8 cellular contexts compared by ENCODE assay signal in genomic region chrX:19514791-19515614, GRCh38. TPM values are rescaled to one million over a fixed set of nuclear protein-coding genes. Genes with fewer than 3 reads are reported as not detected.
DNase-seq lines count a peak whose midpoint lies in the region; ATAC-seq and TF ChIP-seq lines count a peak whose summit lies in the region.

TSS of gene MAP3K15 (minus strand) at chrX:19515508. CDS start at chrX:19515261, 247 bp downstream.

- peaks cover 0 to 5% (median 0%) of the 10 kb centered on the region in 11 donors for H3K9me3 ChIP-seq in heart right ventricle

- intact Hi-C loops in heart right ventricle (cut with DNase I) = loop anchor here in 1 of 10 donors (10.0 kb wide), 1 partner anchor 130 kb away; no protein-coding TSS in a partner anchor

- ATAC-seq in heart right ventricle = peak in 1 of 8 donors; percentile 59
- no peak for ATAC-seq in GM21526 (IDR thresholded peaks at IDR 0.05; ENCODE audit: low FRiP score, unreplicated experiment)

- peak within 1 kb of the TSS; percentile 43 for H3K4me3 Mint-ChIP-seq in activated CD4-positive, alpha-beta memory T cell treated with anti-CD3 and anti-CD28 coated beads, Interleukin-2, amount 10 ng/mL, durations not matched to agents 7 days and 5 days

- H3K27ac Mint-ChIP-seq in activated CD4-positive, alpha-beta memory T cell treated with anti-CD3 and anti-CD28 coated beads, Interleukin-2, amount 10 ng/mL, durations not matched to agents 7 days and 5 days = no peak within 1 kb of the TSS

- peaks cover 30% of the 10 kb centered on the region for H3K27me3 Mint-ChIP-seq in activated CD4-positive, alpha-beta memory T cell treated with anti-CD3 and anti-CD28 coated beads, Interleukin-2, amount 10 ng/mL, durations not matched to agents 7 days and 5 days

- H3K36me3 ChIP-seq in heart right ventricle = no peaks in the 10 kb centered on the region

- peak within 1 kb of the TSS in 7 of 10 donors; percentile 22 to 41 (median 32) for H3K4me3 ChIP-seq in heart right ventricle
- peak within 1 kb of the TSS; percentile 22 for H3K4me3 ChIP-seq in skeletal muscle cell (ENCODE audit: low read depth, low read length)

- CTCF ChIA-PET in activated CD4-positive, alpha-beta memory T cell treated with anti-CD3 and anti-CD28 coated beads, Interleukin-2, amount 10 ng/mL, durations not matched to agents 7 days and 5 days (lab: Charles Lee) = no interaction called here

- H3K4me1 ChIP-seq in heart right ventricle = peaks cover 0 to 9% (median 0%) of the 10 kb centered on the region in 9 donors

- H3K4me1 Mint-ChIP-seq in activated CD4-positive, alpha-beta memory T cell treated with anti-CD3 and anti-CD28 coated beads, Interleukin-2, amount 10 ng/mL, durations not matched to agents 7 days and 5 days = no peaks in the 10 kb centered on the region

- H3K27me3 ChIP-seq in heart right ventricle = peaks cover 0 to 48% (median 7%) of the 10 kb centered on the region in 7 donors

- H3K27ac ChIP-seq in heart right ventricle = no peak within 1 kb of the TSS

- H3K9me3 Mint-ChIP-seq in activated CD4-positive, alpha-beta memory T cell treated with anti-CD3 and anti-CD28 coated beads, Interleukin-2, amount 10 ng/mL, durations not matched to agents 7 days and 5 days = no peaks in the 10 kb centered on the region

- 1 to 2% methylated on average over 14 to 85 of the region's 100 CpGs for WGBS in heart right ventricle, 2 donors

- peak; percentile 81 for DNase-seq in DMS 273 (lab: John Stamatoyannopoulos, UW; ENCODE audit: unreplicated experiment)
- no peak for DNase-seq in DMS 273 treated with DMSO at 0.1 percent for 48 hours (lab: John Stamatoyannopoulos, UW)
- DNase-seq in HuH-7 (ENCODE audit: low spot score) = peak; percentile 44
- peak; percentile 16 for DNase-seq in activated CD4-positive, alpha-beta memory T cell treated with anti-CD3 and anti-CD28 coated beads, Interleukin-2, amount 10 ng/mL, durations not matched to agents 7 days and 5 days
- DNase-seq in heart right ventricle = peak in 1 of 2 donors; percentile 23
- DNase-seq in skeletal muscle cell (ENCODE audit: low read depth) = no peak
- no peak for DNase-seq in RKO (ENCODE audit: low spot score)

- H3K36me3 Mint-ChIP-seq in activated CD4-positive, alpha-beta memory T cell treated with anti-CD3 and anti-CD28 coated beads, Interleukin-2, amount 10 ng/mL, durations not matched to agents 7 days and 5 days (ENCODE audit: low read depth) = no peaks in the 10 kb centered on the region

- POLR2A ChIA-PET in activated CD4-positive, alpha-beta memory T cell treated with anti-CD3 and anti-CD28 coated beads, Interleukin-2, amount 10 ng/mL, durations not matched to agents 7 days and 5 days (lab: Charles Lee) = no interaction called here

- peak in 2 of 9 donors; percentile 32 to 43 for TF ChIP-seq CTCF in heart right ventricle (IDR thresholded peaks at IDR 0.05)

RNA-seq across cellular contexts. Expression of gene MAP3K15, which starts in this region (rescaled TPM):
- total RNA-seq in activated CD4-positive, alpha-beta memory T cell treated with anti-CD3 and anti-CD28 coated beads, Interleukin-2, amount 10 ng/mL, durations not matched to agents 7 days and 5 days = under 1 TPM; 0.28 to 0.38 TPM
- total RNA-seq in heart right ventricle = under 1 TPM in 1 of 10 donors, not detected in 9; 0.13 TPM
- polyA plus RNA-seq in heart right ventricle = under 1 TPM; 0.22 to 0.23 TPM

Comparison
In these comparisons a context has a peak if more than half of its experiments do, and no peak if none do; other contexts are left out.
1. DNase-seq: peak in DMS 273 (single experiment) and HuH-7 (single experiment); none in DMS 273 treated with DMSO at 0.1 percent for 48 hours (single experiment), skeletal muscle cell (single experiment) and RKO (single experiment).
2. Peak in DNase-seq in activated CD4-positive, alpha-beta memory T cell treated with anti-CD3 and anti-CD28 coated beads, Interleukin-2, amount 10 ng/mL, durations not matched to agents 7 days and 5 days; RNA of the gene not detected or under 1 TPM.